ENCODE assay signal across 28 cellular contexts in the genomic region with DNA sequence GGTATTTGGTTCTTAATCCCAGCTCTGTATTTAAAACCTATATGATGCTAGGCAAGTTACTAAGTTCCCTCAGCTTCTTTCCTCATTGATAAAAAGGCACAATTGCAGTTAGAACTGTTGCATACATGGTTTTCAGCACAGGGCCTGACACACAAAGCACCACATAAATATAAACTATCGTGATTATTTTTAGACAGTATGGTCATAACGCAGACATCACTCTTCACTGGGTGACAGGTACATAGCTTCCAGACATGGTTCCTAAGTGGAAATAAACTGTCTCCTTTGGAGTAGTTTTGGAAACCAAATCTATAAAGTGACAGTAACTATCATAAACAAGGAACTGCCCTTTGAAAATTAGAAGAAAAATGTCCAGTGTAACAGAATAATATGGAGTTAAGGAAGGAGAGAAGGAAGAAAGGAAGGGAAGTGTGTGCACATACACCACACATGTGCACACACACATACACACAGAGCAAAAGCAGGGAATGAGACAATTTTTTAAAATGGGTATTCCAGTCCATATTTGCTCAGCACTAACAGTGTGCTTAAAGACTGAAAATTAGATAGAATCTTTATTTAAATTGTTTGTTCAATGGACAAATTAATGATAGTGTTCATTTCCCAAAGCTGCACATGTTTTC. TPM values are rescaled to one million over a fixed set of nuclear protein-coding genes. Genes with fewer than 3 reads are reported as not detected.
DNase-seq lines count a peak whose midpoint lies in the region; ATAC-seq and TF ChIP-seq lines count a peak whose summit lies in the region.
"Had no signal": no experiment of that assay in that cellular context is flagged by ENCODE, and none has a peak within 500 bp of the region (broad histone marks: within the 10 kb centered on the region; RNA-seq: fewer than 3 reads in every experiment).

No MANE protein-coding gene starts in this region.

- no peak overlapping the region for H3K4me3 ChIP-seq in gastrocnemius medialis
- H3K4me3 ChIP-seq in SJCRH30, result no peak overlapping the region
- H3K4me3 ChIP-seq: right lobe of liver, transverse colon had no signal

- DNase-seq in activated CD4-positive, alpha-beta memory T cell treated with anti-CD3 and anti-CD28 coated beads, Interleukin-2, amount 10 ng/mL, durations not matched to agents 7 days and 5 days, result no peak
- no peak for DNase-seq in activated CD4-positive, alpha-beta memory T cell treated with anti-CD3 and anti-CD28 coated beads for 36 hours
- DNase-seq in T-helper 17 cell (no peak), gastrocnemius medialis (no peak), SJCRH30 (no peak), AG20443 (ENCODE audit: low spot score) (no peak), D341Med (ENCODE audit: low spot score) (no peak)
- DNase-seq in effector memory CD8-positive, alpha-beta T cell, result no peak
- DNase-seq: activated naive CD4-positive, alpha-beta T cell treated with anti-CD3 and anti-CD28 coated beads for 36 hours; effector CD4-positive, alpha-beta T cell; Karpas-422; left cardiac atrium; mammary epithelial cell; NCI-H1436; NCI-H345; NCI-H69; right lobe of liver; SHP77 treated with DMSO at 0.1 percent for 48 hours; stimulated activated CD4-positive, alpha-beta T cell treated with anti-CD3 and anti-CD28 coated beads, Interleukin-2, amount 100 ng/mL, for 48 hours; T1000; transverse colon had no signal

- H3K9me3 Mint-ChIP-seq in activated CD4-positive, alpha-beta memory T cell treated with anti-CD3 and anti-CD28 coated beads, Interleukin-2, amount 10 ng/mL, durations not matched to agents 7 days and 5 days, result peaks cover 2% of the 10 kb centered on the region
- peaks cover 7% of the 10 kb centered on the region for H3K9me3 Mint-ChIP-seq in activated CD4-positive, alpha-beta memory T cell treated with anti-CD3 and anti-CD28 coated beads for 36 hours
- H3K9me3 Mint-ChIP-seq in effector memory CD8-positive, alpha-beta T cell, result no peaks in the 10 kb centered on the region
- H3K9me3 Mint-ChIP-seq: neural crest cell had no signal

- in situ Hi-C loops in gastrocnemius medialis (cut with MboI; ENCODE audit: low sequenced_read_pairs in 4 of 4), result loop anchor here in 1 of 4 donors (5.0 kb wide), 1 partner anchor 37 kb away; a partner anchor contains a TSS

- H3K27me3 ChIP-seq in gastrocnemius medialis (no peaks in the 10 kb centered on the region), SJCRH30 (no peaks in the 10 kb centered on the region)
- H3K27me3 ChIP-seq: right lobe of liver, transverse colon had no signal

- intact Hi-C loops in activated CD4-positive, alpha-beta memory T cell treated with anti-CD3 and anti-CD28 coated beads for 36 hours (cut with micrococcal nuclease), result loop anchor here (1.0 kb wide), 1 partner anchor 14 kb away; no protein-coding TSS in a partner anchor
- intact Hi-C loops in gastrocnemius medialis (cut with DNase I; ENCODE audit: low total_unique reads), result no loop called here

- peaks cover 6% of the 10 kb centered on the region for H3K36me3 Mint-ChIP-seq in activated CD4-positive, alpha-beta memory T cell treated with anti-CD3 and anti-CD28 coated beads, Interleukin-2, amount 10 ng/mL, durations not matched to agents 7 days and 5 days (ENCODE audit: low read depth)
- H3K36me3 Mint-ChIP-seq in activated CD4-positive, alpha-beta memory T cell treated with anti-CD3 and anti-CD28 coated beads for 36 hours, result peaks cover 1% of the 10 kb centered on the region
- H3K36me3 Mint-ChIP-seq in T-helper 17 cell (ENCODE audit: low read depth), result no peaks in the 10 kb centered on the region
- peaks cover 6% of the 10 kb centered on the region for H3K36me3 Mint-ChIP-seq in effector memory CD8-positive, alpha-beta T cell (ENCODE audit: insufficient read depth)

- POLR2A ChIA-PET in activated CD4-positive, alpha-beta memory T cell treated with anti-CD3 and anti-CD28 coated beads, Interleukin-2, amount 10 ng/mL, durations not matched to agents 7 days and 5 days (lab: Charles Lee), result interaction anchor here (4.3 kb wide), 1 partner anchor 13 kb away, joined by 27 read pairs; a partner anchor contains a TSS
- POLR2A ChIA-PET in activated CD4-positive, alpha-beta memory T cell treated with anti-CD3 and anti-CD28 coated beads for 36 hours (lab: Charles Lee), result no interaction called here

- H3K9me3 ChIP-seq in T-helper 17 cell (ENCODE audit: control insufficient read depth, low read length, poor library complexity, severe bottlenecking), result no peaks in the 10 kb centered on the region
- H3K9me3 ChIP-seq in gastrocnemius medialis, result no peaks in the 10 kb centered on the region
- no peaks in the 10 kb centered on the region for H3K9me3 ChIP-seq in SJCRH30 (replicated peaks)
- H3K9me3 ChIP-seq: right lobe of liver, transverse colon had no signal

- ATAC-seq in T-helper 17 cell (no peak), gastrocnemius medialis (peak; percentile 97 to 98)
- no peak for ATAC-seq in effector memory CD8-positive, alpha-beta T cell (replicated peaks)
- ATAC-seq: HCT116, HepG2, Panc1 had no signal

- H3K36me3 ChIP-seq in gastrocnemius medialis (no peaks in the 10 kb centered on the region), SJCRH30 (peaks cover 11% of the 10 kb centered on the region)
- H3K36me3 ChIP-seq: right lobe of liver, transverse colon had no signal

- no peak for TF ChIP-seq POLR2A in gastrocnemius medialis (IDR thresholded peaks at IDR 0.05)

- H3K4me1 Mint-ChIP-seq in activated CD4-positive, alpha-beta memory T cell treated with anti-CD3 and anti-CD28 coated beads, Interleukin-2, amount 10 ng/mL, durations not matched to agents 7 days and 5 days, result peaks cover 34% of the 10 kb centered on the region
- peaks cover 32% of the 10 kb centered on the region for H3K4me1 Mint-ChIP-seq in activated CD4-positive, alpha-beta memory T cell treated with anti-CD3 and anti-CD28 coated beads for 36 hours (ENCODE audit: low read depth)
- H3K4me1 Mint-ChIP-seq in T-helper 17 cell, result peaks cover 19% of the 10 kb centered on the region
- H3K4me1 Mint-ChIP-seq in effector memory CD8-positive, alpha-beta T cell (ENCODE audit: low read depth in 2 of 2), result peaks cover 17 to 20% of the 10 kb centered on the region in 2 donors

- peak overlapping the region; percentile 84 to 91 (median 88) for H3K27ac ChIP-seq in gastrocnemius medialis
- H3K27ac ChIP-seq in SJCRH30, result no peak overlapping the region
- H3K27ac ChIP-seq: 22Rv1, C4-2B, right lobe of liver, transverse colon, VCaP had no signal

- CTCF ChIA-PET in activated CD4-positive, alpha-beta memory T cell treated with anti-CD3 and anti-CD28 coated beads, Interleukin-2, amount 10 ng/mL, durations not matched to agents 7 days and 5 days (lab: Charles Lee), result interaction anchor here (0.7 kb wide), 2 partner anchors 14 to 310 kb away, joined by 3 read pairs; no protein-coding TSS in a partner anchor
- CTCF ChIA-PET in activated CD4-positive, alpha-beta memory T cell treated with anti-CD3 and anti-CD28 coated beads for 36 hours (lab: Charles Lee), result interaction anchor here (1.1 kb wide), 1 partner anchor 38 kb away, joined by 4 read pairs; a partner anchor contains a TSS

- no peaks in the 10 kb centered on the region for H3K27me3 Mint-ChIP-seq in activated CD4-positive, alpha-beta memory T cell treated with anti-CD3 and anti-CD28 coated beads, Interleukin-2, amount 10 ng/mL, durations not matched to agents 7 days and 5 days
- no peaks in the 10 kb centered on the region for H3K27me3 Mint-ChIP-seq in activated CD4-positive, alpha-beta memory T cell treated with anti-CD3 and anti-CD28 coated beads for 36 hours
- no peaks in the 10 kb centered on the region for H3K27me3 Mint-ChIP-seq in T-helper 17 cell
- H3K27me3 Mint-ChIP-seq in effector memory CD8-positive, alpha-beta T cell, result no peaks in the 10 kb centered on the region

- TF ChIP-seq CTCF in gastrocnemius medialis (IDR thresholded peaks at IDR 0.05 in 4 of 5, conservative IDR thresholded peaks at IDR 0.05 in 1 of 5), result no peak

- H3K4me3 Mint-ChIP-seq in activated CD4-positive, alpha-beta memory T cell treated with anti-CD3 and anti-CD28 coated beads, Interleukin-2, amount 10 ng/mL, durations not matched to agents 7 days and 5 days, result no peak overlapping the region
- no peak overlapping the region for H3K4me3 Mint-ChIP-seq in activated CD4-positive, alpha-beta memory T cell treated with anti-CD3 and anti-CD28 coated beads for 36 hours
- H3K4me3 Mint-ChIP-seq in T-helper 17 cell, result no peak overlapping the region
- H3K4me3 Mint-ChIP-seq in effector memory CD8-positive, alpha-beta T cell, result peak overlapping the region in 1 of 2 donors; percentile 32
- H3K4me3 Mint-ChIP-seq: activated naive CD4-positive, alpha-beta T cell treated with anti-CD3 and anti-CD28 coated beads for 36 hours; neural crest cell had no signal

- peak overlapping the region; percentile 5 for H3K27ac Mint-ChIP-seq in activated CD4-positive, alpha-beta memory T cell treated with anti-CD3 and anti-CD28 coated beads, Interleukin-2, amount 10 ng/mL, durations not matched to agents 7 days and 5 days
- no peak overlapping the region for H3K27ac Mint-ChIP-seq in activated CD4-positive, alpha-beta memory T cell treated with anti-CD3 and anti-CD28 coated beads for 36 hours
- peak overlapping the region; percentile 67 for H3K27ac Mint-ChIP-seq in T-helper 17 cell
- peak overlapping the region; percentile 5 to 70 for H3K27ac Mint-ChIP-seq in effector memory CD8-positive, alpha-beta T cell
- H3K27ac Mint-ChIP-seq: activated naive CD4-positive, alpha-beta T cell treated with anti-CD3 and anti-CD28 coated beads for 36 hours had no signal

- H3K4me1 ChIP-seq in gastrocnemius medialis, result peaks cover 25 to 38% of the 10 kb centered on the region in 2 donors
- H3K4me1 ChIP-seq in SJCRH30, result no peaks in the 10 kb centered on the region
- H3K4me1 ChIP-seq: right lobe of liver, transverse colon had no signal

RNA-seq across cellular contexts. Expression of a gene that starts 12.5 kb away (rescaled TPM):
- total RNA-seq in activated CD4-positive, alpha-beta memory T cell treated with anti-CD3 and anti-CD28 coated beads, Interleukin-2, amount 10 ng/mL, durations not matched to agents 7 days and 5 days, result 100 to 1,000 TPM; 185 to 187 TPM
- 100 to 1,000 TPM; 137 to 144 TPM for total RNA-seq in activated CD4-positive, alpha-beta memory T cell treated with anti-CD3 and anti-CD28 coated beads for 36 hours
- total RNA-seq in T-helper 17 cell, result 100 to 1,000 TPM; 323 to 339 TPM
- 100 to 1,000 TPM; 123 to 226 (median 132) TPM for total RNA-seq in gastrocnemius medialis
- 284 and 301 TPM in 2 replicates for total RNA-seq in SJCRH30 (2014; rRNA removed; shearing (Covaris generic))

RNA-seq across cellular contexts. Expression of a gene that starts 38.7 kb away (rescaled TPM):
- 10 to 100 TPM; 43.4 to 45.9 TPM for total RNA-seq in activated CD4-positive, alpha-beta memory T cell treated with anti-CD3 and anti-CD28 coated beads, Interleukin-2, amount 10 ng/mL, durations not matched to agents 7 days and 5 days
- total RNA-seq in activated CD4-positive, alpha-beta memory T cell treated with anti-CD3 and anti-CD28 coated beads for 36 hours, result 10 to 100 TPM; 57.3 to 59.0 TPM
- total RNA-seq in T-helper 17 cell (10 to 100 TPM; 24.0 to 27.8 TPM), gastrocnemius medialis (100 to 1,000 TPM; 213 to 328 (median 254) TPM)
- total RNA-seq in SJCRH30 (2014; rRNA removed; shearing (Covaris generic)), result 91.0 and 94.9 TPM in 2 replicates

RNA-seq across cellular contexts. Expression of a gene that starts 55.3 kb away (rescaled TPM):
- 1 to 10 TPM; 1.3 to 1.4 TPM for total RNA-seq in activated CD4-positive, alpha-beta memory T cell treated with anti-CD3 and anti-CD28 coated beads, Interleukin-2, amount 10 ng/mL, durations not matched to agents 7 days and 5 days
- total RNA-seq in activated CD4-positive, alpha-beta memory T cell treated with anti-CD3 and anti-CD28 coated beads for 36 hours, result 1 to 10 TPM in 1 of 2 experiments, under 1 TPM in 1; 0.97 to 1.1 TPM
- 1 to 10 TPM in 1 of 2 donors, under 1 TPM in 1; 0.67 to 1.3 TPM for total RNA-seq in T-helper 17 cell
- total RNA-seq in gastrocnemius medialis, result not detected
- 0.04 TPM in 1 of 2 replicates, not detected in the other for total RNA-seq in SJCRH30 (2014; rRNA removed; shearing (Covaris generic))
- total RNA-seq: HepG2 had no signal

Comparison
In these comparisons a context has a peak if more than half of its experiments do, and no peak if none do; other contexts are left out.
1. ATAC-seq: peak in gastrocnemius medialis (2 of 2); none in T-helper 17 cell (single experiment) and effector memory CD8-positive, alpha-beta T cell (single experiment).